24 cellular contexts compared by ENCODE assay signal in the genomic region with DNA sequence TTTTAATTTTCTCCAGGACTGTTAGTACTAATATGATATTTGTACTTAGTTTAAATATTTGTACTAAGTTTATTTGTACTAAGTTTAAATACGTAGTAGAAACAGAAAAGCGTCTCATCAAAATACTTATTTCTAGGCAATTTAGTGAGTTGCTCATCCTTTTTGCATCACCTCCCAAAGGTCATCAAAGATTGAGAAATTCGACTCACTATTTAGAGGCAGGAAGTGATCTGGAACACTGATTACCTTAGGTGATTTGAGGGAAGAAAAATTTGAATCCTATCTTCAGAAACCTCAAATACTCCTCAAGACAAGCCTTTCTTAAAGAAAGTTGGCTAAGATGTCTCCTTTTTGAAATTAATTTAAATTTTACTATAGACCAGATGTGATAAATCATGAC. TPM values are rescaled to one million over a fixed set of nuclear protein-coding genes. Genes with fewer than 3 reads are reported as not detected.
DNase-seq lines count a peak whose midpoint lies in the region; ATAC-seq and TF ChIP-seq lines count a peak whose summit lies in the region.
"Had no signal": no experiment of that assay in that cellular context is flagged by ENCODE, and none has a peak within 500 bp of the region (broad histone marks: within the 10 kb centered on the region; RNA-seq: fewer than 3 reads in every experiment).

No MANE protein-coding gene starts in this region.

- 0 out of 22 replicates have a peak overlapping the region, but pooled peaks of 1 of the 11 experiments have one; percentile 25 for H3K9ac ChIP-seq in BLaER1 treated with 17β-estradiol and CSF1 and Interleukin-3, amounts not matched to agents 10 nM and 100 nM
- H3K9ac ChIP-seq in IMR-90 (ENCODE audit: low read depth, low read length), result no peak overlapping the region

- no peak overlapping the region for H3K14ac ChIP-seq in IMR-90 (replicated peaks; ENCODE audit: low read depth, low read length)

- no peak overlapping the region for H2AK9ac ChIP-seq in IMR-90 (replicated peaks; ENCODE audit: low read depth, low read length, poor library complexity)

- peaks cover 35% of the 10 kb centered on the region for H3K4me1 Mint-ChIP-seq in HFFc6 (ENCODE audit: low read depth)
- H3K4me1 Mint-ChIP-seq: CD8-positive, alpha-beta memory T cell had no signal

- no peak overlapping the region; the same call in 2 of the 3 replicates for H2BK15ac ChIP-seq in IMR-90 (ENCODE audit: low read depth, low read length)

- BruUV-seq in IMR-90 (replicated peaks; lab: Mats Ljungman, UMichigan), result no TSS peak

- no CpG with 5 or more reads among the region's 3 CpGs for WGBS in IMR-90 (ENCODE audit: extremely low coverage in 2 of 2, insufficient read length in 1 of 2), 2 experiments
- WGBS in thyroid gland, 2 donors, result 75 to 81% methylated on average over 3 of the region's 3 CpGs

- peak overlapping the region in 8 of 11 experiments; percentile 2 to 62 (median 30); a peak in 9 of 22 replicates for H3K4me2 ChIP-seq in BLaER1 treated with 17β-estradiol and CSF1 and Interleukin-3, amounts not matched to agents 10 nM and 100 nM
- no peak overlapping the region for H3K4me2 ChIP-seq in IMR-90 (ENCODE audit: low read depth, low read length)

- intact Hi-C loops in IMR-90 (cut with micrococcal nuclease) (no loop called here), thyroid gland (cut with DNase I) (no loop called here)

- no peak overlapping the region; the same call in 1 of the 2 replicates for H3K27ac Mint-ChIP-seq in HFFc6
- H3K27ac Mint-ChIP-seq: CD8-positive, alpha-beta memory T cell had no signal

- no peaks in the 10 kb centered on the region for H3K79me1 ChIP-seq in IMR-90 (ENCODE audit: low read depth in 1 of 2, low read length in 2 of 2)

- in situ Hi-C loops in IMR-90 (cut with MboI; ENCODE audit: low sequenced_read_pairs), result loop anchor here (25.0 kb wide), 2 partner anchors 206 to 356 kb away; partner anchors contain the start of gene CPED1

- peak overlapping the region in 6 of 11 experiments; percentile 33 to 63 (median 44); a peak in 7 of 22 replicates for H3K27ac ChIP-seq in BLaER1 treated with 17β-estradiol and CSF1 and Interleukin-3, amounts not matched to agents 10 nM and 100 nM
- H3K27ac ChIP-seq in IMR-90 (ENCODE audit: insufficient read depth, low read length) (0 out of 2 replicates have a peak overlapping the region, but pooled peaks have one; percentile 53), thyroid gland (no peak overlapping the region)
- no peak overlapping the region for H3K27ac ChIP-seq in effector memory CD4-positive, alpha-beta T cell (ENCODE audit: insufficient read depth, low read length, poor library complexity, severe bottlenecking)
- H3K27ac ChIP-seq: C4-2B had no signal

- H3K4ac ChIP-seq in IMR-90 (ENCODE audit: low read depth, low read length), result no peak overlapping the region

- H4K91ac ChIP-seq in IMR-90 (ENCODE audit: insufficient read depth, low read depth, low read length), result no peak overlapping the region

- no peaks in the 10 kb centered on the region; the same call in 1 of the 2 replicates for H3K27me3 Mint-ChIP-seq in HFFc6 (ENCODE audit: insufficient read depth)
- H3K27me3 Mint-ChIP-seq: CD8-positive, alpha-beta memory T cell; IgD-negative memory B cell had no signal

- DNase-seq in IMR-90 (peak; percentile 49), fibroblast of mammary gland (ENCODE audit: low read depth) (peak; percentile 41), left lobe of liver (ENCODE audit: low spot score) (no peak), HFFc6 (no peak), thyroid gland (no peak)
- no peak for DNase-seq in effector memory CD4-positive, alpha-beta T cell
- DNase-seq: 8988T; Calu3; CD8-positive, alpha-beta memory T cell; GF-D8; Karpas-422; MV-4-11; NCI-H1105 treated with DMSO at 0.1 percent for 48 hours; NCI-H2029 treated with DMSO at 0.1 percent for 48 hours; NCI-H446 treated with DMSO at 0.1 percent for 48 hours; NCI-H526 treated with DMSO at 0.1 percent for 48 hours; Right ventricle myocardium superior had no signal

- H4K5ac ChIP-seq in IMR-90 (ENCODE audit: low read depth, low read length), result no peak overlapping the region

- peak overlapping the region; percentile 40; the same call in 1 of the 2 replicates for H2BK120ac ChIP-seq in IMR-90 (ENCODE audit: low read depth, low read length)

- no peak overlapping the region for H2AK5ac ChIP-seq in IMR-90 (ENCODE audit: low read depth, low read length)

- POLR2A ChIA-PET in IMR-90 (lab: Charles Lee; ENCODE audit: unreplicated experiment), result no interaction called here

- CTCF ChIA-PET in IMR-90 (lab: Yijun Ruan, JAX), result no interaction called here

- no peak for TF ChIP-seq CTCF in IMR-90 (conservative IDR thresholded peaks at IDR 0.05; ENCODE audit: low read depth, low read length)
- no peak for TF ChIP-seq CTCF in fibroblast of mammary gland (conservative IDR thresholded peaks at IDR 0.05; ENCODE audit: control insufficient read depth, insufficient read depth, low read depth, low read length)
- TF ChIP-seq CTCF in HFFc6 (IDR thresholded peaks at IDR 0.05), result no peak
- TF ChIP-seq CTCF in thyroid gland (IDR thresholded peaks at IDR 0.05), result no peak

- H3K4me1 ChIP-seq in BLaER1 treated with 17β-estradiol and CSF1 and Interleukin-3, amounts not matched to agents 10 nM and 100 nM, result peaks cover 9 to 52% (median 41%) of the 10 kb centered on the region in 10 experiments; a peak in 19 of 20 replicates
- H3K4me1 ChIP-seq in IMR-90 (ENCODE audit: control insufficient read depth, insufficient read depth, low read length) (peaks cover 8% of the 10 kb centered on the region), thyroid gland (no peaks in the 10 kb centered on the region)
- no peaks in the 10 kb centered on the region for H3K4me1 ChIP-seq in effector memory CD4-positive, alpha-beta T cell (ENCODE audit: control insufficient read depth, insufficient read depth, low read length, poor library complexity, severe bottlenecking)
- H3K4me1 ChIP-seq: HAP-1 had no signal

- H3K18ac ChIP-seq in IMR-90 (ENCODE audit: low read depth, low read length), result peak overlapping the region; percentile 67; the same call in 1 of the 2 replicates

- TF ChIP-seq RAD21 in IMR-90 (IDR thresholded peaks at IDR 0.05; ENCODE audit: low read length), result no peak

- peaks cover 18% of the 10 kb centered on the region for H3K9me1 ChIP-seq in IMR-90 (ENCODE audit: insufficient read depth, low read length)

- ATAC-seq in IMR-90 (ENCODE audit: low read depth), result peak; percentile 43
- ATAC-seq in left lobe of liver, result peak; percentile 61
- ATAC-seq in GM18505 (IDR thresholded peaks at IDR 0.05; ENCODE audit: unreplicated experiment), result no peak

- peaks cover 0 to 10% (median 0%) of the 10 kb centered on the region in 11 experiments; a peak in 2 of 22 replicates for H4K20me1 ChIP-seq in BLaER1 treated with 17β-estradiol and CSF1 and Interleukin-3, amounts not matched to agents 10 nM and 100 nM
- no peaks in the 10 kb centered on the region for H4K20me1 ChIP-seq in IMR-90 (ENCODE audit: insufficient read depth, low read length)

- peaks cover 14 to 56% (median 38%) of the 10 kb centered on the region in 11 experiments; a peak in 20 of 22 replicates for H3K36me3 ChIP-seq in BLaER1 treated with 17β-estradiol and CSF1 and Interleukin-3, amounts not matched to agents 10 nM and 100 nM
- peaks cover 8% of the 10 kb centered on the region for H3K36me3 ChIP-seq in IMR-90 (ENCODE audit: control insufficient read depth, insufficient read depth, low read length)
- H3K36me3 ChIP-seq in effector memory CD4-positive, alpha-beta T cell (ENCODE audit: control insufficient read depth, insufficient read depth, low read length), result no peaks in the 10 kb centered on the region
- peaks cover 0 to 2% of the 10 kb centered on the region in 2 donors for H3K36me3 ChIP-seq in thyroid gland
- H3K36me3 ChIP-seq: HAP-1 had no signal

- H2AFZ ChIP-seq in IMR-90 (replicated peaks; ENCODE audit: low read length, poor library complexity), result no peak overlapping the region

- no peak overlapping the region for H2BK20ac ChIP-seq in IMR-90 (ENCODE audit: low read depth, low read length)

- peaks cover 3 to 14% (median 10%) of the 10 kb centered on the region in 11 experiments; a peak in 18 of 22 replicates for H3K27me3 ChIP-seq in BLaER1 treated with 17β-estradiol and CSF1 and Interleukin-3, amounts not matched to agents 10 nM and 100 nM
- H3K27me3 ChIP-seq in IMR-90 (ENCODE audit: control insufficient read depth, insufficient read depth, low read length) (no peaks in the 10 kb centered on the region), thyroid gland (no peaks in the 10 kb centered on the region)
- H3K27me3 ChIP-seq in effector memory CD4-positive, alpha-beta T cell (replicated peaks; ENCODE audit: control insufficient read depth, insufficient read depth, low read length, poor library complexity, severe bottlenecking), result no peaks in the 10 kb centered on the region

- H3K56ac ChIP-seq in IMR-90 (ENCODE audit: extremely low read depth, insufficient read depth, low read length), result no peak overlapping the region

- H3K23ac ChIP-seq in IMR-90 (ENCODE audit: low read depth, low read length), result no peak overlapping the region

- no peaks in the 10 kb centered on the region for H3K9me3 ChIP-seq in BLaER1 treated with 17β-estradiol and CSF1 and Interleukin-3, amounts not matched to agents 10 nM and 100 nM (replicated peaks in 1 of 11)
- H3K9me3 ChIP-seq in IMR-90 (ENCODE audit: control insufficient read depth, insufficient read depth, low read length), result no peaks in the 10 kb centered on the region
- no peaks in the 10 kb centered on the region for H3K9me3 ChIP-seq in effector memory CD4-positive, alpha-beta T cell (ENCODE audit: control insufficient read depth, low read length)
- no peaks in the 10 kb centered on the region for H3K9me3 ChIP-seq in thyroid gland
- H3K9me3 ChIP-seq: HAP-1 had no signal

- H3K4me3 ChIP-seq in BLaER1 treated with 17β-estradiol and CSF1 and Interleukin-3, amounts not matched to agents 10 nM and 100 nM, result no peak overlapping the region
- H3K4me3 ChIP-seq in IMR-90 (ENCODE audit: insufficient read depth, low read depth, low read length) (no peak overlapping the region), fibroblast of mammary gland (ENCODE audit: control insufficient read depth, low read depth, low read length) (no peak overlapping the region), thyroid gland (replicated peaks in 1 of 3) (no peak overlapping the region)
- no peak overlapping the region for H3K4me3 ChIP-seq in effector memory CD4-positive, alpha-beta T cell (ENCODE audit: insufficient read depth, low read depth, low read length, poor library complexity, severe bottlenecking)
- H3K4me3 ChIP-seq: HAP-1 had no signal

- no peak overlapping the region for H4K8ac ChIP-seq in IMR-90 (ENCODE audit: low read depth in 2 of 2, low read length in 2 of 2)

- no peak overlapping the region for H3K4me3 Mint-ChIP-seq in HFFc6
- H3K4me3 Mint-ChIP-seq: CD8-positive, alpha-beta memory T cell; IgD-negative memory B cell had no signal

- dilution Hi-C loops in IMR-90 (cut with HindIII; ENCODE audit: low sequenced_read_pairs, unreplicated experiment), result no loop called here

- H3K9me3 Mint-ChIP-seq in HFFc6, result no peaks in the 10 kb centered on the region
- H3K9me3 Mint-ChIP-seq: CD8-positive, alpha-beta memory T cell; IgD-negative memory B cell had no signal

- H2BK5ac ChIP-seq in IMR-90 (ENCODE audit: low read depth, low read length, poor library complexity, severe bottlenecking), result peak overlapping the region; percentile 55

- H3K36me3 Mint-ChIP-seq in HFFc6 (ENCODE audit: low read depth), result peaks cover 23% of the 10 kb centered on the region

- TF ChIP-seq POLR2A in IMR-90 (IDR thresholded peaks at IDR 0.05; ENCODE audit: low read depth, low read length) (no peak), GM18505 (IDR thresholded peaks at IDR 0.05; ENCODE audit: borderline replicate concordance, extremely low read depth, insufficient read depth, insufficient read length) (no peak), thyroid gland (IDR thresholded peaks at IDR 0.05) (no peak)

RNA-seq across cellular contexts. Expression of gene WNT16, which starts 14.5 kb away (rescaled TPM):
- total RNA-seq in IMR-90 (2012; rRNA removed) (1.1 and 1.7 TPM in 2 replicates), left lobe of liver (not detected), thyroid gland (not detected)
- 0.68 and 0.95 TPM in 2 replicates for polyA plus RNA-seq in IMR-90 (2012; rRNA removed)
- polyA plus RNA-seq in IMR-90 (2012; cell fraction: cytosol; rRNA removed), result 0.22 and 0.25 TPM in 2 replicates
- 0.18 and 0.41 TPM in 2 replicates for polyA plus RNA-seq in IMR-90 (2012; cell fraction: nucleus; rRNA removed; ENCODE audit: low replicate concordance)
- under 1 TPM; 0.07 to 0.25 (median 0.18) TPM for total RNA-seq in HFFc6 (2021; fragmentation: NEBNext Ultra II Directional; extraction: Animal tissue kit (Norgen Biotek cat#: 25700))
- total RNA-seq: Calu3, Right ventricle myocardium superior, RPMI7951, SK-MEL-5 had no signal
- polyA plus RNA-seq: CD8-positive, alpha-beta memory T cell had no signal

RNA-seq across cellular contexts. Expression of gene FAM3C, which starts 52.8 kb away (rescaled TPM):
- 11.5 and 35.0 TPM in 2 replicates for total RNA-seq in IMR-90 (2012; rRNA removed)
- 33.9 and 45.8 TPM in 2 replicates for polyA plus RNA-seq in IMR-90 (2012; rRNA removed)
- polyA plus RNA-seq in IMR-90 (2012; cell fraction: cytosol; rRNA removed), result 10.7 and 13.2 TPM in 2 replicates
- polyA plus RNA-seq in IMR-90 (2012; cell fraction: nucleus; rRNA removed; ENCODE audit: low replicate concordance), result 2.5 and 27.8 TPM in 2 replicates
- total RNA-seq in left lobe of liver, result 18.3 TPM
- total RNA-seq in HFFc6 (2021; fragmentation: NEBNext Ultra II Directional; extraction: Animal tissue kit (Norgen Biotek cat#: 25700)), result 10 to 100 TPM; 54.8 to 85.0 (median 76.6) TPM
- 100 to 1,000 TPM in 1 of 4 donors, 10 to 100 TPM in 3; 91.0 to 109 (median 97.9) TPM for total RNA-seq in thyroid gland

Comparison
In these comparisons a context has a peak if more than half of its experiments do, and no peak if none do; other contexts are left out.
1. H3K27ac ChIP-seq: peak in BLaER1 treated with 17β-estradiol and CSF1 and Interleukin-3, amounts not matched to agents 10 nM and 100 nM (6 of 11) and IMR-90 (single experiment); none in effector memory CD4-positive, alpha-beta T cell (single experiment) and thyroid gland (0 of 3).
2. DNase-seq: peak in IMR-90 (single experiment) and fibroblast of mammary gland (single experiment); none in left lobe of liver (single experiment), effector memory CD4-positive, alpha-beta T cell (0 of 3), HFFc6 (single experiment) and thyroid gland (0 of 2).